In genomic region chr11:120773501-120774031, GRCh38 we compare ENCODE assay signal across 12 cellular contexts.
A peak's percentile ranks its signal among the peaks of the same experiment; 100 is the strongest.
DNase-seq lines count a peak whose midpoint lies in the region; ATAC-seq and TF ChIP-seq lines count a peak whose summit lies in the region.
"Had no signal": no experiment of that assay in that cellular context is flagged by ENCODE, and none has a peak within 500 bp of the region (broad histone marks: within the 10 kb centered on the region; RNA-seq: fewer than 3 reads in every experiment).

No MANE protein-coding gene starts in this region.

- no peak for TF ChIP-seq POLR2A in esophagus muscularis mucosa (IDR thresholded peaks at IDR 0.05; ENCODE audit: low read depth)

- ATAC-seq in GM21381 (IDR thresholded peaks at IDR 0.05; ENCODE audit: unreplicated experiment) (peak; percentile 71), HG03135 (IDR thresholded peaks at IDR 0.05; ENCODE audit: unreplicated experiment) (peak; percentile 67)

- H3K36me3 ChIP-seq in esophagus muscularis mucosa (no peaks in the 10 kb centered on the region), WERI-Rb-1 (no peaks in the 10 kb centered on the region)
- H3K36me3 ChIP-seq: Peyer's patch, stomach had no signal

- in situ Hi-C loops in ACHN (cut with HindIII; ENCODE audit: low pct_ligation_motif_present, low pct_unique_long_range_greater_than_20kb, low sequenced_read_pairs) = no loop called here

- no peak overlapping the region for H3K4me3 ChIP-seq in esophagus muscularis mucosa
- H3K4me3 ChIP-seq in WERI-Rb-1 (ENCODE audit: low read depth, low read length) = no peak overlapping the region
- H3K4me3 ChIP-seq: Peyer's patch, stomach had no signal

- no peak for TF ChIP-seq EP300 in esophagus muscularis mucosa (IDR thresholded peaks at IDR 0.05)

- H3K27ac ChIP-seq in esophagus muscularis mucosa (replicated peaks in 1 of 4) = no peak overlapping the region
- no peak overlapping the region for H3K27ac ChIP-seq in WERI-Rb-1
- H3K27ac ChIP-seq: Peyer's patch, stomach had no signal

- no peaks in the 10 kb centered on the region for H3K4me1 ChIP-seq in esophagus muscularis mucosa
- H3K4me1 ChIP-seq: Peyer's patch, stomach had no signal

- H3K27me3 ChIP-seq in esophagus muscularis mucosa (peaks cover 0 to 32% (median 0%) of the 10 kb centered on the region in 4 donors), WERI-Rb-1 (ENCODE audit: insufficient read depth, low read depth, severe bottlenecking) (no peaks in the 10 kb centered on the region)
- H3K27me3 ChIP-seq: Peyer's patch had no signal

- WGBS in esophagus muscularis mucosa = 84% methylated on average over 5 of the region's 5 CpGs

- DNase-seq in GM04504 (ENCODE audit: low read depth) (peak; percentile 7), esophagus muscularis mucosa (ENCODE audit: extremely low spot score) (peak; percentile 66), NOMO-1 (lab: John Stamatoyannopoulos, UW; ENCODE audit: unreplicated experiment in 2 of 2) (no peak), WERI-Rb-1 (no peak), inferior parietal cortex (ENCODE audit: extremely low spot score) (no peak), ACHN (no peak)
- DNase-seq: activated CD4-positive, alpha-beta T cell treated with anti-CD3 and anti-CD28 coated beads, Interleukin-2, amount 10 ng/mL, durations not matched to agents 24 days and 14 days; CD4-positive, alpha-beta memory T cell; Peyer's patch; stomach had no signal

- TF ChIP-seq CTCF in esophagus muscularis mucosa (IDR thresholded peaks at IDR 0.05) (no peak), WERI-Rb-1 (IDR thresholded peaks at IDR 0.05; ENCODE audit: low read depth, low read length) (no peak)

- intact Hi-C loops in esophagus muscularis mucosa (cut with DNase I) = no loop called here

- no peaks in the 10 kb centered on the region for H3K9me3 ChIP-seq in esophagus muscularis mucosa
- H3K9me3 ChIP-seq in WERI-Rb-1 (ENCODE audit: severe bottlenecking) = no peaks in the 10 kb centered on the region
- H3K9me3 ChIP-seq: Peyer's patch had no signal

Comparison
In these comparisons a context has a peak if more than half of its experiments do, and no peak if none do; other contexts are left out.
1. DNase-seq: peak in GM04504 (single experiment) and esophagus muscularis mucosa (single experiment); none in NOMO-1 (0 of 2), WERI-Rb-1 (single experiment), inferior parietal cortex (single experiment) and ACHN (single experiment).